17 cellular contexts compared by ENCODE assay signal in the genomic region with DNA sequence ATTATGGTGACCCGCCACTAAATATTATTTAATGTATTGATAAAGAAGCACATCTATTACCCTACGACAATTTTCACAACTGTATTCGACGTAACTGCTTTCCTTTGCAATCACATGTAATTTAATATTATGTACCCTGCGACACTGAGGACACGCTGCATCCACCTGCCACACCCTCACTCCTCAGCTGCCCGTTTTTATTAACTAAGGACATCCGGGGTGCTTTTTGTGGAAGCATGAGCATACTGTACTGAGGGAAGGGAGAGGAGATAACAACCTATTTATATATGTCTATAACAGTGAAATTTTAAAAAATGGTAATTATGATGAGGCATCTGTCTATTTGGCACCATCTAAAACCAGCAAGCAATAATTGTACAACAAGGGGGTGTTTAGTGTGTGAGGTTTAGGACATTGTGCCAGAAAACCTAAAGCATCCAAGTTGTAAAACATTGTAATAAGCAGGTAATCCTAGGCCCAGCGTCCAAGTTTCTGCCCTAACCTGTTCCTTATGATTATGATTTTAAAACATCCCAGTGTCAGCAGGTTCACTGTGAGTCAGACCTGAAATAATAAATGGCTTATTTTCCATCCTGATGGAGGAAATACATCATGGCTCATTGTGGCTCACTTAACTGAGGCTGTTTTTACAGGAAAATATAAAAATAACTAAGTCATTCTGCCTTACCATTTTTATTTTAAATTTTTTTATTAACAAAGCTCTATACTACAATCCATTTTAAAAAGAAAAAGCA. TPM values are rescaled to one million over a fixed set of nuclear protein-coding genes. Genes with fewer than 3 reads are reported as not detected.
A peak's percentile ranks its signal among the peaks of the same experiment; 100 is the strongest.
DNase-seq lines count a peak whose midpoint lies in the region; ATAC-seq and TF ChIP-seq lines count a peak whose summit lies in the region.
"Had no signal": no experiment of that assay in that cellular context is flagged by ENCODE, and none has a peak within 500 bp of the region (broad histone marks: within the 10 kb centered on the region; RNA-seq: fewer than 3 reads in every experiment).

No MANE protein-coding gene starts in this region.

- peaks cover 99% of the 10 kb centered on the region for H3K4me1 Mint-ChIP-seq in stimulated activated naive CD8-positive, alpha-beta T cell treated with anti-CD3 and anti-CD28 coated beads, Interleukin-15, Interleukin-2, amounts not matched to agents 100 ng/mL and 50 ng/mL, for 24 hours (ENCODE audit: low read depth)
- H3K4me1 Mint-ChIP-seq in osteocyte (ENCODE audit: unreplicated experiment): peaks cover 9% of the 10 kb centered on the region

- BruUV-seq in mammary epithelial cell (replicated peaks; lab: Mats Ljungman, UMichigan): no TSS peak

- DNase-seq in stimulated activated naive CD8-positive, alpha-beta T cell treated with anti-CD3 and anti-CD28 coated beads, Interleukin-15, Interleukin-2, amounts not matched to agents 100 U/mL and 50 U/mL, for 24 hours: no peak
- peak; percentile 85 for DNase-seq in mammary epithelial cell
- peak in 1 of 2 donors; percentile 40 for DNase-seq in left colon
- DNase-seq in lower leg skin (ENCODE audit: low spot score in 2 of 2): no peak
- no peak for DNase-seq in activated gamma-delta T cell (lab: John Stamatoyannopoulos, UW)
- DNase-seq in osteocyte (ENCODE audit: extremely low spot score, unreplicated experiment): no peak
- DNase-seq in HK-2 (ENCODE audit: unreplicated experiment): no peak
- DNase-seq: activated CD8-positive, alpha-beta memory T cell treated with anti-CD3 and anti-CD28 coated beads, Interleukin-2, amount 10 ng/mL, durations not matched to agents 7 days and 5 days; AML-193; dorsolateral prefrontal cortex; foreskin melanocyte; islet precursor cell; KBM-7; NCI-H187; NCI-H82 had no signal

- no peaks in the 10 kb centered on the region for H4K20me1 ChIP-seq in mammary epithelial cell (ENCODE audit: insufficient read depth, low read length)

- no peaks in the 10 kb centered on the region for H3K36me3 ChIP-seq in mammary epithelial cell (ENCODE audit: insufficient read depth, low read length)

- in situ Hi-C loops in mammary epithelial cell (cut with MboI; ENCODE audit: low sequenced_read_pairs in 2 of 2): no loop called here

- no peaks in the 10 kb centered on the region for H3K27me3 ChIP-seq in mammary epithelial cell (ENCODE audit: insufficient read depth, low read length)
- H3K27me3 ChIP-seq: dorsolateral prefrontal cortex had no signal

- intact Hi-C loops in mammary epithelial cell (cut with micrococcal nuclease) (loop anchor here (5.0 kb wide), 1 partner anchor 52 kb away; no protein-coding TSS in a partner anchor), left colon (cut with DNase I, micrococcal nuclease) (no loop called here), lower leg skin (cut with DNase I; ENCODE audit: low total_unique reads) (no loop called here)

- H3K27me3 Mint-ChIP-seq in stimulated activated naive CD8-positive, alpha-beta T cell treated with anti-CD3 and anti-CD28 coated beads, Interleukin-15, Interleukin-2, amounts not matched to agents 100 ng/mL and 50 ng/mL, for 24 hours: no peaks in the 10 kb centered on the region
- H3K27me3 Mint-ChIP-seq in osteocyte (ENCODE audit: unreplicated experiment): no peaks in the 10 kb centered on the region
- H3K27me3 Mint-ChIP-seq: activated CD8-positive, alpha-beta memory T cell treated with anti-CD3 and anti-CD28 coated beads, Interleukin-2, amount 10 ng/mL, durations not matched to agents 7 days and 5 days had no signal

- dilution Hi-C loops in mammary epithelial cell (cut with HindIII; ENCODE audit: low sequenced_read_pairs): no loop called here

- no peak overlapping the region for H3K4me3 Mint-ChIP-seq in stimulated activated naive CD8-positive, alpha-beta T cell treated with anti-CD3 and anti-CD28 coated beads, Interleukin-15, Interleukin-2, amounts not matched to agents 100 ng/mL and 50 ng/mL, for 24 hours
- no peak overlapping the region for H3K4me3 Mint-ChIP-seq in osteocyte (ENCODE audit: unreplicated experiment)
- H3K4me3 Mint-ChIP-seq: activated CD8-positive, alpha-beta memory T cell treated with anti-CD3 and anti-CD28 coated beads, Interleukin-2, amount 10 ng/mL, durations not matched to agents 7 days and 5 days had no signal

- no peak overlapping the region for H3K9ac ChIP-seq in mammary epithelial cell (ENCODE audit: insufficient read depth, low read length)

- peak overlapping the region; percentile 98 for H3K27ac Mint-ChIP-seq in stimulated activated naive CD8-positive, alpha-beta T cell treated with anti-CD3 and anti-CD28 coated beads, Interleukin-15, Interleukin-2, amounts not matched to agents 100 ng/mL and 50 ng/mL, for 24 hours
- H3K27ac Mint-ChIP-seq in osteocyte (ENCODE audit: unreplicated experiment): no peak overlapping the region

- H2AFZ ChIP-seq in mammary epithelial cell (ENCODE audit: low read depth, low read length): no peak overlapping the region

- TF ChIP-seq POLR2A in lower leg skin (IDR thresholded peaks at IDR 0.05): no peak

- H3K4me1 ChIP-seq in mammary epithelial cell (ENCODE audit: insufficient read depth, low read length): peaks cover 16% of the 10 kb centered on the region

- no peak for TF ChIP-seq CTCF in mammary epithelial cell (conservative IDR thresholded peaks at IDR 0.05 in 1 of 2, IDR thresholded peaks at IDR 0.05 in 1 of 2; ENCODE audit: extremely low read depth in 1 of 2, insufficient read depth in 1 of 2, low read depth in 1 of 2, low read length in 2 of 2)
- no peak for TF ChIP-seq CTCF in lower leg skin (IDR thresholded peaks at IDR 0.05)
- no peak for TF ChIP-seq CTCF in osteocyte (IDR thresholded peaks at IDR 0.05)

- H3K9me3 Mint-ChIP-seq in stimulated activated naive CD8-positive, alpha-beta T cell treated with anti-CD3 and anti-CD28 coated beads, Interleukin-15, Interleukin-2, amounts not matched to agents 100 ng/mL and 50 ng/mL, for 24 hours: peaks cover 3% of the 10 kb centered on the region
- H3K9me3 Mint-ChIP-seq in osteocyte (ENCODE audit: unreplicated experiment): peaks cover 3% of the 10 kb centered on the region

- no peak for ATAC-seq in stimulated activated naive CD8-positive, alpha-beta T cell treated with anti-CD3 and anti-CD28 coated beads, Interleukin-15, Interleukin-2, amounts not matched to agents 100 U/mL and 50 U/mL, for 24 hours
- peak; percentile 76 for ATAC-seq in left colon
- ATAC-seq: activated CD8-positive, alpha-beta memory T cell treated with anti-CD3 and anti-CD28 coated beads, Interleukin-2, amount 10 ng/mL, durations not matched to agents 7 days and 5 days; Right ventricle myocardium inferior had no signal

- no peaks in the 10 kb centered on the region for H3K9me3 ChIP-seq in mammary epithelial cell (replicated peaks; ENCODE audit: insufficient read depth, low read length)

- H3K79me2 ChIP-seq in mammary epithelial cell (ENCODE audit: insufficient read depth, low read length): peaks cover 4% of the 10 kb centered on the region

- WGBS in mammary epithelial cell (ENCODE audit: low coverage, missing lambda C conversion rate): 76% methylated on average over 9 of the region's 9 CpGs
- 60 to 64% methylated on average over 9 of the region's 9 CpGs for WGBS in lower leg skin, 2 donors

- H3K27ac ChIP-seq in mammary epithelial cell (ENCODE audit: insufficient read depth, low read depth, low read length): peak overlapping the region; percentile 43

- H3K36me3 Mint-ChIP-seq in stimulated activated naive CD8-positive, alpha-beta T cell treated with anti-CD3 and anti-CD28 coated beads, Interleukin-15, Interleukin-2, amounts not matched to agents 100 ng/mL and 50 ng/mL, for 24 hours (ENCODE audit: low read depth): peaks cover 43% of the 10 kb centered on the region
- no peaks in the 10 kb centered on the region for H3K36me3 Mint-ChIP-seq in osteocyte (ENCODE audit: unreplicated experiment)

- CTCF ChIA-PET in mammary epithelial cell (lab: Charles Lee; ENCODE audit: low non-redundant PET): no interaction called here

- H3K4me2 ChIP-seq in mammary epithelial cell (ENCODE audit: insufficient read depth, low read depth, low read length): peak overlapping the region; percentile 6

- no peak overlapping the region for H3K4me3 ChIP-seq in mammary epithelial cell (replicated peaks in 1 of 3; ENCODE audit: insufficient read depth in 1 of 3, low read depth in 2 of 3, low read length in 3 of 3)
- no peak overlapping the region for H3K4me3 ChIP-seq in lower leg skin (ENCODE audit: low read depth, poor library complexity, severe bottlenecking)
- H3K4me3 ChIP-seq: dorsolateral prefrontal cortex had no signal

RNA-seq across cellular contexts. Expression of a gene that starts 56.3 kb away (rescaled TPM):
- 10 to 100 TPM; 10.1 to 23.3 TPM for total RNA-seq in mammary epithelial cell
- 3.3 TPM for polyA plus RNA-seq in mammary epithelial cell
- 15.0 TPM for polyA minus RNA-seq in mammary epithelial cell
- 10 to 100 TPM; 31.1 to 33.9 TPM for total RNA-seq in left colon
- 10 to 100 TPM; 43.6 to 75.9 (median 52.0) TPM for total RNA-seq in lower leg skin
- 8.6 and 10.0 TPM in 2 replicates for total RNA-seq in osteocyte
